ENCODE assay signal across 1 cellular context in genomic region chr6:87701676-87702588, GRCh38.
TF ChIP-seq lines count a peak whose summit lies in the region.

Gene AKIRIN2, minus strand, starts transcription at chr6:87702233. Its CDS starts 549 bp downstream, at chr6:87701684.

TF ChIP-seq in HepG2, 621 proteins besides CTCF, POLR2A, EP300 and RAD21 (continued from another document and continues in another):
- TF ChIP-seq ZBTB2 (CRISPR knock-in tag; IDR thresholded peaks at IDR 0.05; ENCODE audit: low read depth) (no peak), SMAD3 (CRISPR knock-in tag; IDR thresholded peaks at IDR 0.05) (peak; percentile 51; the same call in 1 of the 2 replicates), IKZF5 (CRISPR knock-in tag; IDR thresholded peaks at IDR 0.05) (peak; percentile 74), TRAFD1 (CRISPR knock-in tag; IDR thresholded peaks at IDR 0.05; ENCODE audit: borderline replicate concordance) (no peak), KLF6 (CRISPR knock-in tag; IDR thresholded peaks at IDR 0.05) (peak; percentile 50; the same call in 1 of the 2 replicates), ZNF253 (CRISPR knock-in tag; IDR thresholded peaks at IDR 0.05; ENCODE audit: borderline replicate concordance) (no peak), ELF3 (CRISPR knock-in tag; IDR thresholded peaks at IDR 0.05) (peak; percentile 93), ZNF282 (IDR thresholded peaks at IDR 0.05; ENCODE audit: partially characterized antibody) (no peak), WIZ (CRISPR knock-in tag; IDR thresholded peaks at IDR 0.05) (no peak), ZNF547 (CRISPR knock-in tag; IDR thresholded peaks at IDR 0.05) (no peak), ZSCAN31 (CRISPR knock-in tag; IDR thresholded peaks at IDR 0.05; ENCODE audit: low read depth) (peak; percentile 63; the same call in 1 of the 2 replicates), ZNF501 (CRISPR knock-in tag; IDR thresholded peaks at IDR 0.05) (peak; percentile 75; the same call in 1 of the 2 replicates), XRCC5 (optimal IDR thresholded peaks at IDR 0.05; ENCODE audit: low read length) (peak; percentile 42), ZKSCAN1 (IDR thresholded peaks at IDR 0.05; ENCODE audit: low read length) (no peak), ZHX1 (CRISPR knock-in tag; IDR thresholded peaks at IDR 0.05; ENCODE audit: low read depth) (0 out of 2 replicates have a peak, but pooled peaks have one; percentile 65), KLF9 (CRISPR knock-in tag; IDR thresholded peaks at IDR 0.05; ENCODE audit: low read depth) (no peak), ZNF773 (CRISPR knock-in tag; IDR thresholded peaks at IDR 0.05; ENCODE audit: borderline replicate concordance) (no peak), ZNF121 (CRISPR knock-in tag; IDR thresholded peaks at IDR 0.05) (no peak; the same call in 1 of the 2 replicates), ZNF772 (CRISPR knock-in tag; IDR thresholded peaks at IDR 0.05) (peak; percentile 67; the same call in 1 of the 2 replicates), NCOA1 (CRISPR knock-in tag; IDR thresholded peaks at IDR 0.05) (no peak), GMEB2 (CRISPR knock-in tag; IDR thresholded peaks at IDR 0.05; ENCODE audit: low read depth) (no peak), ZNF83 (CRISPR knock-in tag; IDR thresholded peaks at IDR 0.05; ENCODE audit: borderline replicate concordance) (no peak), ZNF678 (CRISPR knock-in tag; IDR thresholded peaks at IDR 0.05) (no peak), ZNF784 (CRISPR knock-in tag; IDR thresholded peaks at IDR 0.05; ENCODE audit: borderline replicate concordance) (no peak), CEBPZ (IDR thresholded peaks at IDR 0.05; ENCODE audit: low read length) (no peak), ZNF674 (CRISPR knock-in tag; IDR thresholded peaks at IDR 0.05; ENCODE audit: low read depth) (no peak), ZXDC (CRISPR knock-in tag; IDR thresholded peaks at IDR 0.05) (no peak; the same call in 1 of the 2 replicates), YEATS2 (CRISPR knock-in tag; IDR thresholded peaks at IDR 0.05; ENCODE audit: borderline replicate concordance) (peak; percentile 92), HOXD1 (CRISPR knock-in tag; IDR thresholded peaks at IDR 0.05) (no peak), ZBTB43 (CRISPR knock-in tag; conservative IDR thresholded peaks at IDR 0.05) (no peak), NFKBIZ (CRISPR knock-in tag; IDR thresholded peaks at IDR 0.05) (0 out of 2 replicates have a peak, but pooled peaks have one; percentile 16), ZNF10 (CRISPR knock-in tag; IDR thresholded peaks at IDR 0.05; ENCODE audit: borderline replicate concordance, low read depth) (no peak), KDM4B (CRISPR knock-in tag; IDR thresholded peaks at IDR 0.05) (peak; percentile 77), ZNF879 (CRISPR knock-in tag; IDR thresholded peaks at IDR 0.05) (no peak), MEF2D (CRISPR knock-in tag; IDR thresholded peaks at IDR 0.05) (no peak), MXI1 (IDR thresholded peaks at IDR 0.05; ENCODE audit: borderline replicate concordance, low read depth, low read length) (peak; percentile 61; the same call in 1 of the 3 replicates), GLI4 (CRISPR knock-in tag; IDR thresholded peaks at IDR 0.05; ENCODE audit: borderline replicate concordance) (no peak), MZF1 (CRISPR knock-in tag; IDR thresholded peaks at IDR 0.05; ENCODE audit: borderline replicate concordance) (no peak), ZNF691 (CRISPR knock-in tag; IDR thresholded peaks at IDR 0.05; ENCODE audit: borderline replicate concordance, low read depth) (no peak), RBM39 (IDR thresholded peaks at IDR 0.05; ENCODE audit: low read depth, low read length, poor library complexity, severe bottlenecking) (peak; percentile 87), RFX1 (IDR thresholded peaks at IDR 0.05) (no peak), MTA3 (CRISPR knock-in tag; IDR thresholded peaks at IDR 0.05) (no peak), SRY (CRISPR knock-in tag; IDR thresholded peaks at IDR 0.05) (no peak), SSRP1 (CRISPR knock-in tag; IDR thresholded peaks at IDR 0.05) (no peak), ZNF256 (CRISPR knock-in tag; conservative IDR thresholded peaks at IDR 0.05) (no peak), BRCA1 (CRISPR knock-in tag; IDR thresholded peaks at IDR 0.05) (no peak)
